15 cellular contexts compared by ENCODE assay signal in the genomic region with DNA sequence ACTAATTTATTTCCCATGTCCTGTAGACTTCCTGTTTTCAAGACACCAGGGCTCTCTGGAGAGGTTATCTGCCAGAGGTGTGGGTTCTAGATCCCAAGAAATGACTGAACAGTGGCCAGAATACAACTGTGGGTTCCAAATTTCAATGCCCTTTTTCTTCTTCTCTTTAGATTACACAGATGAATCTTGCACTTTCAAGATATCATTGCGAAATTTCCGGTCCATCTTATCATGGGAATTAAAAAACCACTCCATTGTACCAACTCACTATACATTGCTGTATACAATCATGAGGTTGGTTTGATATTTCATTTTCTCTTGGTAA. TPM values are rescaled to one million over a fixed set of nuclear protein-coding genes. Genes with fewer than 3 reads are reported as not detected.
DNase-seq lines count a peak whose midpoint lies in the region.
"Had no signal": no experiment of that assay in that cellular context is flagged by ENCODE, and none has a peak within 500 bp of the region (broad histone marks: within the 10 kb centered on the region; RNA-seq: fewer than 3 reads in every experiment).

No MANE protein-coding gene starts in this region.

- H3K4me2 ChIP-seq in Karpas-422 (ENCODE audit: low read depth, low read length, poor library complexity, severe bottlenecking), result no peak overlapping the region

- H2AFZ ChIP-seq in Karpas-422 (ENCODE audit: low read length), result no peak overlapping the region

- H3K27me3 Mint-ChIP-seq in activated naive CD4-positive, alpha-beta T cell treated with anti-CD3 and anti-CD28 coated beads, Interleukin-2, amount 50 U/mL, for 24 hours, result no peaks in the 10 kb centered on the region
- no peaks in the 10 kb centered on the region for H3K27me3 Mint-ChIP-seq in T-helper 1 cell treated with Interleukin-12 subunit alpha and Interleukin-12 subunit beta and Interleukin-4 antibody, amounts not matched to agents 30 μg/mL and 1 μg/mL, for 36 hours (ENCODE audit: low read depth)

- peaks cover 92% of the 10 kb centered on the region for H3K4me1 Mint-ChIP-seq in activated naive CD4-positive, alpha-beta T cell treated with anti-CD3 and anti-CD28 coated beads, Interleukin-2, amount 50 U/mL, for 24 hours
- peaks cover 53% of the 10 kb centered on the region for H3K4me1 Mint-ChIP-seq in T-helper 1 cell treated with Interleukin-12 subunit alpha and Interleukin-12 subunit beta and Interleukin-4 antibody, amounts not matched to agents 30 μg/mL and 1 μg/mL, for 36 hours (ENCODE audit: low read depth)

- H3K9me3 ChIP-seq in effector memory CD4-positive, alpha-beta T cell (ENCODE audit: control insufficient read depth, low read length), result no peaks in the 10 kb centered on the region
- H3K9me3 ChIP-seq in subcutaneous abdominal adipose tissue (ENCODE audit: control insufficient read depth in 5 of 5, low read length in 5 of 5) (no peaks in the 10 kb centered on the region), Karpas-422 (ENCODE audit: low read length) (no peaks in the 10 kb centered on the region)

- H3K27ac ChIP-seq in effector memory CD4-positive, alpha-beta T cell (ENCODE audit: insufficient read depth, low read length, poor library complexity, severe bottlenecking), result peak overlapping the region; percentile 48
- H3K27ac ChIP-seq in subcutaneous abdominal adipose tissue (ENCODE audit: low read depth, low read length), result peak overlapping the region; percentile 64
- no peak overlapping the region for H3K27ac ChIP-seq in Karpas-422 (ENCODE audit: low read length)

- peaks cover 32% of the 10 kb centered on the region for H3K79me2 ChIP-seq in Karpas-422 (ENCODE audit: low read length)

- peaks cover 37% of the 10 kb centered on the region for H3K36me3 ChIP-seq in effector memory CD4-positive, alpha-beta T cell (ENCODE audit: control insufficient read depth, insufficient read depth, low read length)
- H3K36me3 ChIP-seq in subcutaneous abdominal adipose tissue (ENCODE audit: control insufficient read depth in 5 of 5, insufficient read depth in 5 of 5, low read length in 5 of 5), result peaks cover 23 to 49% (median 44%) of the 10 kb centered on the region in 5 donors
- H3K36me3 ChIP-seq in Karpas-422 (ENCODE audit: insufficient read depth, low read length), result peaks cover 47% of the 10 kb centered on the region

- H4K20me1 ChIP-seq in Karpas-422 (ENCODE audit: insufficient read depth, low read depth, low read length), result no peaks in the 10 kb centered on the region

- H3K27ac Mint-ChIP-seq in activated naive CD4-positive, alpha-beta T cell treated with anti-CD3 and anti-CD28 coated beads, Interleukin-2, amount 50 U/mL, for 24 hours, result peak overlapping the region; percentile 99
- peak overlapping the region; percentile 84 for H3K27ac Mint-ChIP-seq in T-helper 1 cell treated with Interleukin-12 subunit alpha and Interleukin-12 subunit beta and Interleukin-4 antibody, amounts not matched to agents 30 μg/mL and 1 μg/mL, for 36 hours

- H3K27me3 ChIP-seq in effector memory CD4-positive, alpha-beta T cell (replicated peaks; ENCODE audit: control insufficient read depth, insufficient read depth, low read length, poor library complexity, severe bottlenecking), result no peaks in the 10 kb centered on the region
- no peaks in the 10 kb centered on the region for H3K27me3 ChIP-seq in subcutaneous abdominal adipose tissue (ENCODE audit: control insufficient read depth in 5 of 5, insufficient read depth in 4 of 5, low read length in 5 of 5)
- no peaks in the 10 kb centered on the region for H3K27me3 ChIP-seq in Karpas-422 (ENCODE audit: low read length)

- no peak for DNase-seq in activated naive CD4-positive, alpha-beta T cell treated with Interleukin-2 at 50 U/mL for 16 hours
- DNase-seq in effector memory CD4-positive, alpha-beta T cell, result no peak
- DNase-seq in SHP77 treated with DMSO at 0.1 percent for 48 hours (lab: John Stamatoyannopoulos, UW) (no peak), activated gamma-delta T cell (lab: John Stamatoyannopoulos, UW) (no peak), Karpas-422 (no peak)
- DNase-seq: DMS79 treated with DMSO at 0.1 percent for 48 hours; midbrain; NCI-H1048; NCI-H226; PC-3; posterior cingulate gyrus; stimulated activated CD8-positive, alpha-beta memory T cell treated with anti-CD3 and anti-CD28 coated beads, Interleukin-4, amount 100 ng/mL, for 48 hours had no signal

- H3K4me1 ChIP-seq in effector memory CD4-positive, alpha-beta T cell (ENCODE audit: control insufficient read depth, insufficient read depth, low read length, poor library complexity, severe bottlenecking), result peaks cover 38% of the 10 kb centered on the region
- peaks cover 0 to 39% (median 12%) of the 10 kb centered on the region in 5 donors for H3K4me1 ChIP-seq in subcutaneous abdominal adipose tissue (ENCODE audit: control insufficient read depth in 5 of 5, insufficient read depth in 5 of 5, low read length in 5 of 5)
- H3K4me1 ChIP-seq in Karpas-422 (ENCODE audit: low read length), result peaks cover 10% of the 10 kb centered on the region

- peak overlapping the region; percentile 2 for H3K4me3 Mint-ChIP-seq in activated naive CD4-positive, alpha-beta T cell treated with anti-CD3 and anti-CD28 coated beads, Interleukin-2, amount 50 U/mL, for 24 hours
- H3K4me3 Mint-ChIP-seq in T-helper 1 cell treated with Interleukin-12 subunit alpha and Interleukin-12 subunit beta and Interleukin-4 antibody, amounts not matched to agents 30 μg/mL and 1 μg/mL, for 36 hours, result no peak overlapping the region

- H3K9me2 ChIP-seq in Karpas-422 (replicated peaks; ENCODE audit: insufficient read depth, low read length), result no peaks in the 10 kb centered on the region

- peaks cover 44% of the 10 kb centered on the region for H3K36me3 Mint-ChIP-seq in activated naive CD4-positive, alpha-beta T cell treated with anti-CD3 and anti-CD28 coated beads, Interleukin-2, amount 50 U/mL, for 24 hours
- H3K36me3 Mint-ChIP-seq in T-helper 1 cell treated with Interleukin-12 subunit alpha and Interleukin-12 subunit beta and Interleukin-4 antibody, amounts not matched to agents 30 μg/mL and 1 μg/mL, for 36 hours (ENCODE audit: low read depth), result peaks cover 67% of the 10 kb centered on the region

- no peak overlapping the region for H3K4me3 ChIP-seq in effector memory CD4-positive, alpha-beta T cell (ENCODE audit: insufficient read depth, low read depth, low read length, poor library complexity, severe bottlenecking)
- H3K4me3 ChIP-seq in subcutaneous abdominal adipose tissue (ENCODE audit: low read depth in 1 of 5, low read length in 5 of 5) (no peak overlapping the region), Karpas-422 (ENCODE audit: low read length) (no peak overlapping the region)

- no peak overlapping the region for H3K9ac ChIP-seq in subcutaneous abdominal adipose tissue (ENCODE audit: low read length in 5 of 5)
- H3K9ac ChIP-seq in Karpas-422 (ENCODE audit: low read length), result no peak overlapping the region

- H3K9me3 Mint-ChIP-seq in activated naive CD4-positive, alpha-beta T cell treated with anti-CD3 and anti-CD28 coated beads, Interleukin-2, amount 50 U/mL, for 24 hours, result no peaks in the 10 kb centered on the region
- H3K9me3 Mint-ChIP-seq in T-helper 1 cell treated with Interleukin-12 subunit alpha and Interleukin-12 subunit beta and Interleukin-4 antibody, amounts not matched to agents 30 μg/mL and 1 μg/mL, for 36 hours, result no peaks in the 10 kb centered on the region

RNA-seq across cellular contexts. Expression of gene IFNAR2, which starts 15.0 kb away (rescaled TPM):
- total RNA-seq in Karpas-422 (2014; rRNA removed; shearing (Covaris generic); ENCODE audit: low replicate concordance), result 10.2 and 25.3 TPM in 2 replicates

RNA-seq across cellular contexts. Expression of gene IL10RB, which starts 21.4 kb away (rescaled TPM):
- 48.8 and 67.0 TPM in 2 replicates for total RNA-seq in Karpas-422 (2014; rRNA removed; shearing (Covaris generic); ENCODE audit: low replicate concordance)
